Comparison of ENCODE assay signal across 15 cellular contexts in the genomic region with DNA sequence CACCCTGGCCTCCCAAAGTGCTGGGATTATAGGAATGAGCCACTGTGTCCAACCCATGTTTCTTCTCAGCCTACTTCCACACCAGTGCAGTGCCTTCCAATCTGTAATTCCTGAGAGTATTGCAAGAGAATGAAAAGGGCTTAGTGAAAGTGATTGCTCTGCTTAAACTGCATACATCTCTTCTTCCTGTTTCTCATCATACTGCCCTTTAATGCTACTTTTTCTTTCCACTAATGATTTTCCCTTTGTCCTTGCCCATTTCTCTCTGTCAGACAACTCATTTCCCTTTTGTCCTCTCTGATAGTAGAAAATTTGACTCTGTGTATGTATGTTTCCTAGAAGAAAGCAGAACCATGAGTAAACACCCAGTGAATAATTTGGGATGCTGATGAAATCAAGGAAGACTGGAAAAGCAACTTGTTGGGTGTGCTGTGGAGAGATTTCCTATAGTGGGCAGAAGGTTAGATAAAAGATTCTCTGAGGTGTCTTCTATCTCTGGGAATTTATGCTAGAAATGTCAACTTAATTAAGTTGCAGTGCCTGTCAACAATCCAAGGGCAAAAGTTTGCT.
DNase-seq lines count a peak whose midpoint lies in the region; ATAC-seq and TF ChIP-seq lines count a peak whose summit lies in the region.
"Had no signal": no experiment of that assay in that cellular context is flagged by ENCODE, and none has a peak within 500 bp of the region (broad histone marks: within the 10 kb centered on the region; RNA-seq: fewer than 3 reads in every experiment).

No MANE protein-coding gene starts in this region.

- DNase-seq in Calu3 = no peak
- DNase-seq in T-helper 17 cell = no peak
- DNase-seq in foreskin keratinocyte = peak in 1 of 2 donors; percentile 28
- no peak for DNase-seq in adrenal gland
- DNase-seq in caudate nucleus (lab: John Stamatoyannopoulos, UW) = no peak
- DNase-seq: activated CD4-positive, alpha-beta T cell treated with anti-CD3 and anti-CD28 coated beads, Interleukin-2, amount 10 ng/mL, durations not matched to agents 24 days and 14 days; activated T-cell treated with anti-CD3 and anti-CD28 coated beads for 4 hours; endodermal cell; hippocampal formation; NCI-H1417 treated with DMSO at 0.1 percent for 48 hours; NCI-H524 treated with DMSO at 0.1 percent for 48 hours had no signal

- peaks cover 72 to 87% (median 76%) of the 10 kb centered on the region in 10 experiments for H3K4me1 ChIP-seq in BLaER1 treated with 17β-estradiol and CSF1 and Interleukin-3, amounts not matched to agents 10 nM and 100 nM
- H3K4me1 ChIP-seq in foreskin keratinocyte (no peaks in the 10 kb centered on the region), adrenal gland (replicated peaks in 1 of 2) (peaks cover 0 to 4% of the 10 kb centered on the region in 2 donors)

- H3K27ac Mint-ChIP-seq in Calu3 (ENCODE audit: unreplicated experiment) = peak overlapping the region; percentile 53
- H3K27ac Mint-ChIP-seq in T-helper 17 cell = peak overlapping the region; percentile 99
- H3K27ac Mint-ChIP-seq: activated CD4-positive, alpha-beta T cell treated with anti-CD3 and anti-CD28 coated beads, Interleukin-2, amount 10 ng/mL, durations not matched to agents 24 days and 14 days; endodermal cell; stimulated activated effector memory CD8-positive, alpha-beta T cell treated with anti-CD3 and anti-CD28 coated beads, Interleukin-12 subunit alpha, Interleukin-12 subunit beta, amount 100 ng/mL, for 72 hours had no signal

- TF ChIP-seq CTCF in Calu3 (IDR thresholded peaks at IDR 0.05; ENCODE audit: unreplicated experiment) = no peak
- TF ChIP-seq CTCF in foreskin keratinocyte (conservative IDR thresholded peaks at IDR 0.05) = no peak
- TF ChIP-seq CTCF in adrenal gland (IDR thresholded peaks at IDR 0.05) = no peak

- no peaks in the 10 kb centered on the region for H3K36me3 Mint-ChIP-seq in Calu3 (ENCODE audit: insufficient read depth, unreplicated experiment)
- H3K36me3 Mint-ChIP-seq in T-helper 17 cell (ENCODE audit: low read depth) = no peaks in the 10 kb centered on the region
- H3K36me3 Mint-ChIP-seq: stimulated activated effector memory CD8-positive, alpha-beta T cell treated with anti-CD3 and anti-CD28 coated beads, Interleukin-12 subunit alpha, Interleukin-12 subunit beta, amount 100 ng/mL, for 72 hours had no signal

- no peaks in the 10 kb centered on the region for H3K36me3 ChIP-seq in BLaER1 treated with 17β-estradiol and CSF1 and Interleukin-3, amounts not matched to agents 10 nM and 100 nM
- no peaks in the 10 kb centered on the region for H3K36me3 ChIP-seq in adrenal gland (replicated peaks in 1 of 2)
- H3K36me3 ChIP-seq: thoracic aorta had no signal

- no peaks in the 10 kb centered on the region for H3K9me3 ChIP-seq in BLaER1 treated with 17β-estradiol and CSF1 and Interleukin-3, amounts not matched to agents 10 nM and 100 nM (replicated peaks in 1 of 11)
- no peaks in the 10 kb centered on the region for H3K9me3 ChIP-seq in T-helper 17 cell (ENCODE audit: control insufficient read depth, low read length, poor library complexity, severe bottlenecking)
- H3K9me3 ChIP-seq in adrenal gland (replicated peaks in 1 of 3) = no peaks in the 10 kb centered on the region
- H3K9me3 ChIP-seq: thoracic aorta had no signal

- no peaks in the 10 kb centered on the region for H3K27me3 ChIP-seq in BLaER1 treated with 17β-estradiol and CSF1 and Interleukin-3, amounts not matched to agents 10 nM and 100 nM
- H3K27me3 ChIP-seq in foreskin keratinocyte (no peaks in the 10 kb centered on the region), adrenal gland (no peaks in the 10 kb centered on the region)

- intact Hi-C loops in Calu3 (cut with micrococcal nuclease; ENCODE audit: unreplicated experiment) (loop anchor here (10.0 kb wide), 1 partner anchor 256 kb away; a partner anchor contains a TSS), adrenal gland (cut with DNase I) (loop anchor here (5.0 to 10.0 kb wide), 2 partner anchors 124 to 126 kb away; no protein-coding TSS in a partner anchor)

- BruUV-seq in Calu3 (replicated peaks; lab: Mats Ljungman, UMichigan) = no TSS peak

- H3K4me3 ChIP-seq in BLaER1 treated with 17β-estradiol and CSF1 and Interleukin-3, amounts not matched to agents 10 nM and 100 nM = no peak overlapping the region
- H3K4me3 ChIP-seq in adrenal gland = no peak overlapping the region
- H3K4me3 ChIP-seq: thoracic aorta had no signal

- no peak for TF ChIP-seq POLR2A in adrenal gland (IDR thresholded peaks at IDR 0.05)

- H3K27me3 Mint-ChIP-seq in Calu3 (ENCODE audit: unreplicated experiment) (no peaks in the 10 kb centered on the region), T-helper 17 cell (no peaks in the 10 kb centered on the region)
- H3K27me3 Mint-ChIP-seq: activated CD4-positive, alpha-beta T cell treated with anti-CD3 and anti-CD28 coated beads, Interleukin-2, amount 10 ng/mL, durations not matched to agents 24 days and 14 days had no signal

- peaks cover 65% of the 10 kb centered on the region for H3K4me1 Mint-ChIP-seq in Calu3 (ENCODE audit: low read depth, unreplicated experiment)
- H3K4me1 Mint-ChIP-seq in T-helper 17 cell = peaks cover 45% of the 10 kb centered on the region

- peak overlapping the region in 7 of 11 experiments; percentile 15 to 64 (median 43); a peak in 11 of 22 replicates for H3K27ac ChIP-seq in BLaER1 treated with 17β-estradiol and CSF1 and Interleukin-3, amounts not matched to agents 10 nM and 100 nM
- H3K27ac ChIP-seq in foreskin keratinocyte (no peak overlapping the region), adrenal gland (no peak overlapping the region), caudate nucleus (ENCODE audit: low read depth, low read length) (no peak overlapping the region)
- H3K27ac ChIP-seq: thoracic aorta had no signal

- CTCF ChIA-PET in Calu3 (lab: Charles Lee) = no interaction called here

- H3K4me3 Mint-ChIP-seq in Calu3 (ENCODE audit: low read depth, unreplicated experiment) = no peak overlapping the region
- no peak overlapping the region for H3K4me3 Mint-ChIP-seq in T-helper 17 cell
- H3K4me3 Mint-ChIP-seq: activated CD4-positive, alpha-beta T cell treated with anti-CD3 and anti-CD28 coated beads, Interleukin-2, amount 10 ng/mL, durations not matched to agents 24 days and 14 days; endodermal cell; stimulated activated effector memory CD8-positive, alpha-beta T cell treated with anti-CD3 and anti-CD28 coated beads, Interleukin-12 subunit alpha, Interleukin-12 subunit beta, amount 100 ng/mL, for 72 hours had no signal

- ATAC-seq in T-helper 17 cell (no peak), foreskin keratinocyte (peak; percentile 46), GM18909 (IDR thresholded peaks at IDR 0.05; ENCODE audit: poor library complexity, unreplicated experiment) (no peak)
- ATAC-seq: stimulated activated effector memory CD8-positive, alpha-beta T cell treated with anti-CD3 and anti-CD28 coated beads, Interleukin-12 subunit alpha, Interleukin-12 subunit beta, amount 100 ng/mL, for 72 hours had no signal

- no peak overlapping the region; a peak in 3 of 22 replicates for H3K9ac ChIP-seq in BLaER1 treated with 17β-estradiol and CSF1 and Interleukin-3, amounts not matched to agents 10 nM and 100 nM

- peak overlapping the region; percentile 14 to 80 (median 52); a peak in 19 of 22 replicates for H3K4me2 ChIP-seq in BLaER1 treated with 17β-estradiol and CSF1 and Interleukin-3, amounts not matched to agents 10 nM and 100 nM

- no peaks in the 10 kb centered on the region for H3K9me3 Mint-ChIP-seq in Calu3 (ENCODE audit: low read depth, unreplicated experiment)
- H3K9me3 Mint-ChIP-seq: activated CD4-positive, alpha-beta T cell treated with anti-CD3 and anti-CD28 coated beads, Interleukin-2, amount 10 ng/mL, durations not matched to agents 24 days and 14 days; endodermal cell; stimulated activated effector memory CD8-positive, alpha-beta T cell treated with anti-CD3 and anti-CD28 coated beads, Interleukin-12 subunit alpha, Interleukin-12 subunit beta, amount 100 ng/mL, for 72 hours had no signal

- no peaks in the 10 kb centered on the region for H4K20me1 ChIP-seq in BLaER1 treated with 17β-estradiol and CSF1 and Interleukin-3, amounts not matched to agents 10 nM and 100 nM

Comparison
In these comparisons a context has a peak if more than half of its experiments do, and no peak if none do; other contexts are left out.
1. H3K27ac ChIP-seq: peak in BLaER1 treated with 17β-estradiol and CSF1 and Interleukin-3, amounts not matched to agents 10 nM and 100 nM (7 of 11); none in foreskin keratinocyte (single experiment), adrenal gland (0 of 5) and caudate nucleus (single experiment).